ENCODE assay signal across 2 cellular contexts in the genomic region with DNA sequence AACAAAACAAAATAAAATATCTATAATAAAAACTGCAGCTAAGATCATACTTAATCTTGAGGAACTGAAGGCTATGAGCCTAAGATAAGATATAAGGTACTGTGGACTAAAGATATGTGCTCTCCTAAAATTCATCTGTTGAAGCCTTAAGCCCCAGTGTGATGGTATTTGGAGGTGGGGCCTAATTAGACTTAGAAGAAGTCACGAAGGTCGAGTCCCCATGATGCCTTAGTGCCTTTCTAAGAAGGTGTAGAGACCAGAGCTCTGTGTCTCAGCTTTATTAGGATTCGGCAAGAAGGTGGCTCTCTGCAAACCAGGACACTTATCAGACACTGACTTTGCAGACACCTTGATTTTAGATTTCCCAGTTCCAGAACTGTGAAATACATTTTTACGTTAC.
TF ChIP-seq lines count a peak whose summit lies in the region.

No MANE protein-coding gene starts in this region.

TF ChIP-seq in GM23338, 12 proteins besides CTCF, POLR2A, EP300 and RAD21:
- TF ChIP-seq, protein P1, sequence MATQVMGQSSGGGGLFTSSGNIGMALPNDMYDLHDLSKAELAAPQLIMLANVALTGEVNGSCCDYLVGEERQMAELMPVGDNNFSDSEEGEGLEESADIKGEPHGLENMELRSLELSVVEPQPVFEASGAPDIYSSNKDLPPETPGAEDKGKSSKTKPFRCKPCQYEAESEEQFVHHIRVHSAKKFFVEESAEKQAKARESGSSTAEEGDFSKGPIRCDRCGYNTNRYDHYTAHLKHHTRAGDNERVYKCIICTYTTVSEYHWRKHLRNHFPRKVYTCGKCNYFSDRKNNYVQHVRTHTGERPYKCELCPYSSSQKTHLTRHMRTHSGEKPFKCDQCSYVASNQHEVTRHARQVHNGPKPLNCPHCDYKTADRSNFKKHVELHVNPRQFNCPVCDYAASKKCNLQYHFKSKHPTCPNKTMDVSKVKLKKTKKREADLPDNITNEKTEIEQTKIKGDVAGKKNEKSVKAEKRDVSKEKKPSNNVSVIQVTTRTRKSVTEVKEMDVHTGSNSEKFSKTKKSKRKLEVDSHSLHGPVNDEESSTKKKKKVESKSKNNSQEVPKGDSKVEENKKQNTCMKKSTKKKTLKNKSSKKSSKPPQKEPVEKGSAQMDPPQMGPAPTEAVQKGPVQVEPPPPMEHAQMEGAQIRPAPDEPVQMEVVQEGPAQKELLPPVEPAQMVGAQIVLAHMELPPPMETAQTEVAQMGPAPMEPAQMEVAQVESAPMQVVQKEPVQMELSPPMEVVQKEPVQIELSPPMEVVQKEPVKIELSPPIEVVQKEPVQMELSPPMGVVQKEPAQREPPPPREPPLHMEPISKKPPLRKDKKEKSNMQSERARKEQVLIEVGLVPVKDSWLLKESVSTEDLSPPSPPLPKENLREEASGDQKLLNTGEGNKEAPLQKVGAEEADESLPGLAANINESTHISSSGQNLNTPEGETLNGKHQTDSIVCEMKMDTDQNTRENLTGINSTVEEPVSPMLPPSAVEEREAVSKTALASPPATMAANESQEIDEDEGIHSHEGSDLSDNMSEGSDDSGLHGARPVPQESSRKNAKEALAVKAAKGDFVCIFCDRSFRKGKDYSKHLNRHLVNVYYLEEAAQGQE (IDR thresholded peaks at IDR 0.05; ENCODE audit: unreplicated experiment), result no peak
- TF ChIP-seq EZH2 (IDR thresholded peaks at IDR 0.05; ENCODE audit: low read depth, unreplicated experiment), result no peak

TF ChIP-seq in K562, 482 proteins besides CTCF, POLR2A, EP300 and RAD21:
- TF ChIP-seq, protein P2, sequence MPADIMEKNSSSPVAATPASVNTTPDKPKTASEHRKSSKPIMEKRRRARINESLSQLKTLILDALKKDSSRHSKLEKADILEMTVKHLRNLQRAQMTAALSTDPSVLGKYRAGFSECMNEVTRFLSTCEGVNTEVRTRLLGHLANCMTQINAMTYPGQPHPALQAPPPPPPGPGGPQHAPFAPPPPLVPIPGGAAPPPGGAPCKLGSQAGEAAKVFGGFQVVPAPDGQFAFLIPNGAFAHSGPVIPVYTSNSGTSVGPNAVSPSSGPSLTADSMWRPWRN (IDR thresholded peaks at IDR 0.05; ENCODE audit: low read depth), result no peak
